ENCODE assay signal across 36 cellular contexts in the genomic region with DNA sequence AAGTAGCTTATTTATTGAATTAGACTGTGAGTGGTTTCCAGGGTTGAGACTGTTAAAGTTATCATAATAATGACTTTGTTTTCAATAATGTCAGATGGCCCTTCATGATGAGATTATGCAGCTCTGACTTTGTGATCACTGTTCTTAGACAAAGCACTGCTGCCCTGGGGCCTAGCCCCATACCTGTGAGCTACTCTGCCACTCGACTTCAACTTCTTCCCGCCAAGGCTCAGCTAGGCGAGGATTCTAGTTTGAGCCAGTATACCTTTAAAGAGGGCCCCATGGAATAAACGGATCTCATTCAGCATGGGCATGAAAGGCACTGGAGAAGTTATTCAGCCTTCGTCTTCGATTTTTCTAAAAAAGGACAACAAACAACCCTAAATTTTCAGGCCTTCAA. TPM values are rescaled to one million over a fixed set of nuclear protein-coding genes. Genes with fewer than 3 reads are reported as not detected.
"Had no signal": no experiment of that assay in that cellular context is flagged by ENCODE, and none has a peak within 500 bp of the region (broad histone marks: within the 10 kb centered on the region; RNA-seq: fewer than 3 reads in every experiment).

No MANE protein-coding gene starts in this region.

- H3K27me3 ChIP-seq: MG63 had no signal

- H3K9me3 ChIP-seq: MG63 had no signal

- DNase-seq: Karpas-422, Kasumi-1, MG63, MM.1S, MV-4-11, NCI-H1048, NCI-H1092, NCI-H1092 treated with DMSO at 0.1 percent for 48 hours, NCI-H1105, NCI-H1105 treated with DMSO at 0.1 percent for 48 hours, NCI-H1417 treated with DMSO at 0.1 percent for 48 hours, NCI-H1436, NCI-H1436 treated with DMSO at 0.1 percent for 48 hours, NCI-H146, NCI-H1694, NCI-H1694 treated with DMSO at 0.1 percent for 48 hours, NCI-H187, NCI-H187 treated with DMSO at 0.1 percent for 48 hours, NCI-H1930, NCI-H2029, NCI-H2029 treated with DMSO at 0.1 percent for 48 hours, NCI-H2081, NCI-H2081 treated with DMSO at 0.1 percent for 48 hours, NCI-H2107, NCI-H2171, NCI-H2171 treated with DMSO at 0.1 percent for 48 hours, NCI-H2227 treated with DMSO at 0.1 percent for 48 hours, NCI-H226, NCI-H345, NCI-H446, NCI-H446 treated with DMSO at 0.1 percent for 48 hours, NCI-H510A, NCI-H510A treated with DMSO at 0.1 percent for 48 hours had no signal

- H3K4me3 ChIP-seq: MG63 had no signal

- H3K36me3 ChIP-seq: MG63 had no signal

RNA-seq across cellular contexts. Expression of a gene that starts 45.0 kb away (rescaled TPM):
- total RNA-seq: LHCN-M2, MCF 10A, NCI-H460 had no signal
